In genomic region chr5:100682625-100683024, GRCh38 we compare ENCODE assay signal across 29 cellular contexts.
"Had no signal": no experiment of that assay in that cellular context is flagged by ENCODE, and none has a peak within 500 bp of the region (broad histone marks: within the 10 kb centered on the region; RNA-seq: fewer than 3 reads in every experiment).

No MANE protein-coding gene starts in this region.

- H3K4me3 ChIP-seq: stomach, suprapubic skin, testis, thoracic aorta, thyroid gland, tibial artery, tibial nerve, transverse colon, upper lobe of left lung, upper lobe of right lung, uterus, vagina had no signal

- H3K27me3 ChIP-seq: stomach, suprapubic skin, testis, thyroid gland, tibial artery, tibial nerve, transverse colon, upper lobe of left lung, upper lobe of right lung, uterus, vagina had no signal

- H3K27ac ChIP-seq: stomach, suprapubic skin, testis, thoracic aorta, thyroid gland, tibial artery, tibial nerve, transverse colon, upper lobe of left lung, upper lobe of right lung, uterus, vagina had no signal

- DNase-seq: stimulated activated CD4-positive, alpha-beta T cell treated with anti-CD3 and anti-CD28 coated beads, Interleukin-2, amount 100 ng/mL, for 48 hours; stimulated activated CD4-positive, alpha-beta T cell treated with anti-CD3 and anti-CD28 coated beads, Interleukin-4, amount 100 ng/mL, for 1 hour; stimulated activated CD4-positive, alpha-beta T cell treated with anti-CD3 and anti-CD28 coated beads, Interleukin-4, amount 100 ng/mL, for 24 hours; stimulated activated CD4-positive, alpha-beta T cell treated with anti-CD3 and anti-CD28 coated beads, Interleukin-4, amount 100 ng/mL, for 4 hours; stimulated activated CD8-positive, alpha-beta memory T cell treated with anti-CD3 and anti-CD28 coated beads, Interleukin-4, amount 100 ng/mL, for 48 hours; stimulated activated naive B cell treated with anti-CD40 and anti-IgM and Interleukin-4, amounts not matched to agents 10 μg/mL and 1 μg/mL and 100 μg/mL, for 72 hours; stimulated activated naive CD4-positive, alpha-beta T cell; stimulated activated naive CD4-positive, alpha-beta T cell treated with Interleukin-2 at 50 U/mL for 16 hours; stimulated activated naive CD8-positive, alpha-beta T cell treated with anti-CD3 and anti-CD28 coated beads, Interleukin-15, amount 100 ng/mL, for 72 hours; stimulated activated naive CD8-positive, alpha-beta T cell treated with anti-CD3 and anti-CD28 coated beads, Interleukin-15, Interleukin-2, amounts not matched to agents 100 U/mL and 50 U/mL, for 24 hours; stomach; substantia nigra; testis; thyroid gland; tibial artery; transverse colon; trophoblast cell; upper lobe of left lung; upper lobe of right lung; uterus had no signal

- H3K36me3 Mint-ChIP-seq: stimulated activated effector memory CD8-positive, alpha-beta T cell treated with anti-CD3 and anti-CD28 coated beads, Interleukin-12 subunit alpha, Interleukin-12 subunit beta, amount 100 ng/mL, for 72 hours; stimulated activated memory B cell treated with anti-CD40 and anti-IgM and Interleukin-4, amounts not matched to agents 10 μg/mL and 1 μg/mL and 100 μg/mL, for 72 hours; type B pancreatic cell had no signal

- H3K9me3 ChIP-seq: testis, thyroid gland had no signal

- H3K27me3 Mint-ChIP-seq: stimulated activated memory B cell treated with anti-CD40 and anti-IgM and Interleukin-4, amounts not matched to agents 10 μg/mL and 1 μg/mL and 100 μg/mL, for 72 hours; stimulated activated naive B cell treated with anti-CD40 and anti-IgM and Interleukin-4, amounts not matched to agents 10 μg/mL and 1 μg/mL and 100 μg/mL, for 72 hours; stimulated activated naive CD8-positive, alpha-beta T cell treated with anti-CD3 and anti-CD28 coated beads, Interleukin-15, amount 100 ng/mL, for 72 hours; stimulated activated naive CD8-positive, alpha-beta T cell treated with anti-CD3 and anti-CD28 coated beads, Interleukin-15, Interleukin-2, amounts not matched to agents 100 ng/mL and 50 ng/mL, for 24 hours; type B pancreatic cell had no signal

- H3K4me1 ChIP-seq: stomach, suprapubic skin, testis, thyroid gland, tibial nerve, transverse colon, upper lobe of left lung, upper lobe of right lung, uterus, vagina had no signal

- H3K4me1 Mint-ChIP-seq: stimulated activated effector memory CD8-positive, alpha-beta T cell treated with anti-CD3 and anti-CD28 coated beads, Interleukin-12 subunit alpha, Interleukin-12 subunit beta, amount 100 ng/mL, for 72 hours; stimulated activated memory B cell treated with anti-CD40 and anti-IgM and Interleukin-4, amounts not matched to agents 10 μg/mL and 1 μg/mL and 100 μg/mL, for 72 hours; stimulated activated naive B cell treated with anti-CD40 and anti-IgM and Interleukin-4, amounts not matched to agents 10 μg/mL and 1 μg/mL and 100 μg/mL, for 72 hours; stimulated activated naive CD8-positive, alpha-beta T cell treated with anti-CD3 and anti-CD28 coated beads, Interleukin-15, amount 100 ng/mL, for 72 hours had no signal

- ATAC-seq: stimulated activated effector memory CD8-positive, alpha-beta T cell treated with anti-CD3 and anti-CD28 coated beads, Interleukin-12 subunit alpha, Interleukin-12 subunit beta, amount 100 ng/mL, for 72 hours; stimulated activated memory B cell treated with anti-CD40 and anti-IgM and Interleukin-4, amounts not matched to agents 10 μg/mL and 1 μg/mL and 100 μg/mL, for 72 hours; stimulated activated naive B cell treated with anti-CD40 and anti-IgM and Interleukin-4, amounts not matched to agents 10 μg/mL and 1 μg/mL and 100 μg/mL, for 72 hours; stimulated activated naive CD8-positive, alpha-beta T cell treated with anti-CD3 and anti-CD28 coated beads, Interleukin-15, amount 100 ng/mL, for 72 hours; stimulated activated naive CD8-positive, alpha-beta T cell treated with anti-CD3 and anti-CD28 coated beads, Interleukin-15, Interleukin-2, amounts not matched to agents 100 U/mL and 50 U/mL, for 24 hours; upper lobe of right lung had no signal

- H3K36me3 ChIP-seq: stomach, suprapubic skin, thoracic aorta, thyroid gland, tibial artery, tibial nerve, transverse colon, upper lobe of left lung, upper lobe of right lung, uterus, vagina had no signal

- H3K4me3 Mint-ChIP-seq: stimulated activated effector memory CD8-positive, alpha-beta T cell treated with anti-CD3 and anti-CD28 coated beads, Interleukin-12 subunit alpha, Interleukin-12 subunit beta, amount 100 ng/mL, for 72 hours; stimulated activated memory B cell treated with anti-CD40 and anti-IgM and Interleukin-4, amounts not matched to agents 10 μg/mL and 1 μg/mL and 100 μg/mL, for 72 hours; stimulated activated naive B cell treated with anti-CD40 and anti-IgM and Interleukin-4, amounts not matched to agents 10 μg/mL and 1 μg/mL and 100 μg/mL, for 72 hours; stimulated activated naive CD8-positive, alpha-beta T cell treated with anti-CD3 and anti-CD28 coated beads, Interleukin-15, amount 100 ng/mL, for 72 hours; stimulated activated naive CD8-positive, alpha-beta T cell treated with anti-CD3 and anti-CD28 coated beads, Interleukin-15, Interleukin-2, amounts not matched to agents 100 ng/mL and 50 ng/mL, for 24 hours; type B pancreatic cell had no signal

- FAIRE-seq: urothelium cell line had no signal

- H3K27ac Mint-ChIP-seq: stimulated activated effector memory CD8-positive, alpha-beta T cell treated with anti-CD3 and anti-CD28 coated beads, Interleukin-12 subunit alpha, Interleukin-12 subunit beta, amount 100 ng/mL, for 72 hours; stimulated activated memory B cell treated with anti-CD40 and anti-IgM and Interleukin-4, amounts not matched to agents 10 μg/mL and 1 μg/mL and 100 μg/mL, for 72 hours; stimulated activated naive B cell treated with anti-CD40 and anti-IgM and Interleukin-4, amounts not matched to agents 10 μg/mL and 1 μg/mL and 100 μg/mL, for 72 hours; stimulated activated naive CD8-positive, alpha-beta T cell treated with anti-CD3 and anti-CD28 coated beads, Interleukin-15, amount 100 ng/mL, for 72 hours; stimulated activated naive CD8-positive, alpha-beta T cell treated with anti-CD3 and anti-CD28 coated beads, Interleukin-15, Interleukin-2, amounts not matched to agents 100 ng/mL and 50 ng/mL, for 24 hours; type B pancreatic cell had no signal
